Comparison of ENCODE assay signal across 8 cellular contexts in the genomic region with DNA sequence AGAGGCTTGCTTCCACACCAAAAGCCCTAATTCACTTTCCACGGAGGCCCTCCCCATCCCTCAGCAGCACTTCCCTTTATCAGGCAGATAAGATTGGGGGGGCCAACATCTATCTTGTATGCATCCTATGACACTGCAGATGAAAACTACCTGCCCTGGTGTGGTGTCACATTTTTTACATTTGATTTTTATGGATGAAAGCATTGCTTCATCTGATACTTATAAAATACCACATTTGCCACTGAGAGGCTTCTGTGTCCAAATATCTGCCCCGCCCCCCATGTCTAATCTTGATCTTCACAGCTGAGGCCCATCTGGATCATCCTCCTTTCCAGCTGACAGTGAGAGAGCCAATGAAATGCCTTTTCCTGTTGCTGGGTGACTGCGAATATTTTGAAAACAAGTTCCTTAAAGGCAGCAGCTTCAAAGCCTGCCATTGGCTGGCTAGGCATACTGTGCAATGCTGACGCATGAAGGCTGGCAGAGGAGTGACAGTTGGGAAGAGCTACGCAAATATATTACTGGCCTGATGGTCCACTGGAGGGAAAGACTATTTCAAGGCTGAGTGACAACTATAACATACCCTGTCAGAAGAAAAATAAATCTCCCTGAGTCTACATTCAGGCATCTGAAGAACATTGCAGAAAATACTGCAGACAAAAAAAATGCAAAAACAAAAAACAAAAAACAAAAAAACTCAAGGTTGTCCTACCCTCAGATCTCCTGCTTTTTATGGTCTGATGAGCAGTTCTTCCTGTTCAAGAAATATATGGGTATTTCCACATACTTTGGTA.
DNase-seq lines count a peak whose midpoint lies in the region; ATAC-seq, FAIRE-seq and TF ChIP-seq lines count a peak whose summit lies in the region.

No MANE protein-coding gene starts in this region.

- no peak overlapping the region for H3K4me3 ChIP-seq in bronchial epithelial cell (ENCODE audit: low read depth, low read length)

- H3K36me3 ChIP-seq in bronchial epithelial cell (ENCODE audit: control insufficient read depth, insufficient read depth, low read length), result no peaks in the 10 kb centered on the region

- ATAC-seq in stimulated activated naive CD8-positive, alpha-beta T cell treated with anti-CD3 and anti-CD28 coated beads, Interleukin-15, Interleukin-2, amounts not matched to agents 100 U/mL and 50 U/mL, for 24 hours, result peak; percentile 53
- ATAC-seq in GM21390 (IDR thresholded peaks at IDR 0.05; ENCODE audit: unreplicated experiment), result no peak

- no peaks in the 10 kb centered on the region for H3K27me3 ChIP-seq in bronchial epithelial cell (ENCODE audit: control insufficient read depth, insufficient read depth, low read length)

- FAIRE-seq in bronchial epithelial cell (lab: Jason Lieb, UNC) (no peak), islet of Langerhans (lab: Jason Lieb, UNC) (peak; percentile 100)

- DNase-seq in GDM1 (lab: John Stamatoyannopoulos, UW) (peak; percentile 23), NCI-H2171 treated with DMSO at 0.1 percent for 48 hours (lab: John Stamatoyannopoulos, UW) (peak; percentile 80), bronchial epithelial cell (ENCODE audit: low read depth) (peak; percentile 50), HuH-7 (ENCODE audit: low spot score) (no peak)
- DNase-seq in stimulated activated naive CD8-positive, alpha-beta T cell treated with anti-CD3 and anti-CD28 coated beads, Interleukin-15, Interleukin-2, amounts not matched to agents 100 U/mL and 50 U/mL, for 24 hours, result peak; percentile 4
- no peak for DNase-seq in stimulated activated CD4-positive, alpha-beta T cell treated with anti-CD3 and anti-CD28 coated beads, Interleukin-2, amount 100 ng/mL, for 24 hours

- no peak for TF ChIP-seq CTCF in bronchial epithelial cell (IDR thresholded peaks at IDR 0.05; ENCODE audit: insufficient read depth, low read length, severe bottlenecking)

Comparison
In these comparisons a context has a peak if more than half of its experiments do, and no peak if none do; other contexts are left out.
1. DNase-seq: peak in GDM1 (single experiment), NCI-H2171 treated with DMSO at 0.1 percent for 48 hours (single experiment), bronchial epithelial cell (single experiment) and stimulated activated naive CD8-positive, alpha-beta T cell treated with anti-CD3 and anti-CD28 coated beads, Interleukin-15, Interleukin-2, amounts not matched to agents 100 U/mL and 50 U/mL, for 24 hours (single experiment); none in HuH-7 (single experiment) and stimulated activated CD4-positive, alpha-beta T cell treated with anti-CD3 and anti-CD28 coated beads, Interleukin-2, amount 100 ng/mL, for 24 hours (0 of 2).